In genomic region chr5:122705876-122706275, GRCh38 we compare ENCODE assay signal across 20 cellular contexts.
"Had no signal": no experiment of that assay in that cellular context is flagged by ENCODE, and none has a peak within 500 bp of the region (broad histone marks: within the 10 kb centered on the region; RNA-seq: fewer than 3 reads in every experiment).

No MANE protein-coding gene starts in this region.

- H3K4me1 ChIP-seq: lower lobe of right lung, thyroid gland had no signal

- H3K4me3 Mint-ChIP-seq: activated CD4-positive, alpha-beta memory T cell treated with anti-CD3 and anti-CD28 coated beads, Interleukin-2, amount 10 ng/mL, durations not matched to agents 7 days and 5 days; activated CD4-positive, alpha-beta T cell treated with anti-CD3 and anti-CD28 coated beads, Interleukin-2, amount 10 ng/mL, durations not matched to agents 24 days and 14 days; activated naive CD8-positive, alpha-beta T cell treated with anti-CD3 and anti-CD28 coated beads, Interleukin-2, amount 50 U/mL, for 24 hours; brain; natural killer cell; stimulated activated naive CD8-positive, alpha-beta T cell treated with anti-CD3 and anti-CD28 coated beads, Interleukin-15, Interleukin-2, amounts not matched to agents 100 ng/mL and 50 ng/mL, for 24 hours had no signal

- H3K4me3 ChIP-seq: heart right ventricle, lower lobe of right lung, thyroid gland had no signal

- H3K36me3 ChIP-seq: heart right ventricle, lower lobe of right lung, thyroid gland had no signal

- H3K4me1 Mint-ChIP-seq: brain, natural killer cell had no signal

- H3K9me3 ChIP-seq: lower lobe of right lung, thyroid gland had no signal

- H3K27me3 Mint-ChIP-seq: progenitor cell of endocrine pancreas had no signal

- FAIRE-seq: colon, kidney had no signal

- DNase-seq: activated CD4-positive, alpha-beta memory T cell treated with anti-CD3 and anti-CD28 coated beads, Interleukin-2, amount 10 ng/mL, durations not matched to agents 7 days and 5 days; activated CD4-positive, alpha-beta T cell treated with anti-CD3 and anti-CD28 coated beads, Interleukin-2, amount 10 ng/mL, durations not matched to agents 24 days and 14 days; activated gamma-delta T cell; activated naive CD4-positive, alpha-beta T cell treated with anti-CD3 and anti-CD28 coated beads, Interleukin-2, amount 50 U/mL, for 16 hours; activated naive CD8-positive, alpha-beta T cell treated with anti-CD3 and anti-CD28 coated beads, Interleukin-2, amount 50 U/mL, for 24 hours; anterior cingulate cortex; central memory CD4-positive, alpha-beta T cell; effector memory CD4-positive, alpha-beta T cell; heart right ventricle; kidney; lower lobe of right lung; midbrain; natural killer cell; substantia nigra; thyroid gland had no signal

- H3K27ac Mint-ChIP-seq: activated CD4-positive, alpha-beta memory T cell treated with anti-CD3 and anti-CD28 coated beads, Interleukin-2, amount 10 ng/mL, durations not matched to agents 7 days and 5 days; activated CD4-positive, alpha-beta T cell treated with anti-CD3 and anti-CD28 coated beads, Interleukin-2, amount 10 ng/mL, durations not matched to agents 24 days and 14 days; activated naive CD8-positive, alpha-beta T cell treated with anti-CD3 and anti-CD28 coated beads, Interleukin-2, amount 50 U/mL, for 24 hours; brain; natural killer cell; progenitor cell of endocrine pancreas; stimulated activated naive CD8-positive, alpha-beta T cell treated with anti-CD3 and anti-CD28 coated beads, Interleukin-15, Interleukin-2, amounts not matched to agents 100 ng/mL and 50 ng/mL, for 24 hours had no signal

- H3K27me3 ChIP-seq: heart right ventricle, thyroid gland had no signal

- H3K9me3 Mint-ChIP-seq: activated CD4-positive, alpha-beta memory T cell treated with anti-CD3 and anti-CD28 coated beads, Interleukin-2, amount 10 ng/mL, durations not matched to agents 7 days and 5 days; activated CD4-positive, alpha-beta T cell treated with anti-CD3 and anti-CD28 coated beads, Interleukin-2, amount 10 ng/mL, durations not matched to agents 24 days and 14 days; activated naive CD8-positive, alpha-beta T cell treated with anti-CD3 and anti-CD28 coated beads, Interleukin-2, amount 50 U/mL, for 24 hours; brain; natural killer cell; stimulated activated naive CD8-positive, alpha-beta T cell treated with anti-CD3 and anti-CD28 coated beads, Interleukin-15, Interleukin-2, amounts not matched to agents 100 ng/mL and 50 ng/mL, for 24 hours had no signal

- H3K27ac ChIP-seq: heart right ventricle, lower lobe of right lung, thyroid gland, VCaP had no signal

- H3K36me3 Mint-ChIP-seq: brain, natural killer cell had no signal
